ENCODE assay signal across 27 cellular contexts in the genomic region with DNA sequence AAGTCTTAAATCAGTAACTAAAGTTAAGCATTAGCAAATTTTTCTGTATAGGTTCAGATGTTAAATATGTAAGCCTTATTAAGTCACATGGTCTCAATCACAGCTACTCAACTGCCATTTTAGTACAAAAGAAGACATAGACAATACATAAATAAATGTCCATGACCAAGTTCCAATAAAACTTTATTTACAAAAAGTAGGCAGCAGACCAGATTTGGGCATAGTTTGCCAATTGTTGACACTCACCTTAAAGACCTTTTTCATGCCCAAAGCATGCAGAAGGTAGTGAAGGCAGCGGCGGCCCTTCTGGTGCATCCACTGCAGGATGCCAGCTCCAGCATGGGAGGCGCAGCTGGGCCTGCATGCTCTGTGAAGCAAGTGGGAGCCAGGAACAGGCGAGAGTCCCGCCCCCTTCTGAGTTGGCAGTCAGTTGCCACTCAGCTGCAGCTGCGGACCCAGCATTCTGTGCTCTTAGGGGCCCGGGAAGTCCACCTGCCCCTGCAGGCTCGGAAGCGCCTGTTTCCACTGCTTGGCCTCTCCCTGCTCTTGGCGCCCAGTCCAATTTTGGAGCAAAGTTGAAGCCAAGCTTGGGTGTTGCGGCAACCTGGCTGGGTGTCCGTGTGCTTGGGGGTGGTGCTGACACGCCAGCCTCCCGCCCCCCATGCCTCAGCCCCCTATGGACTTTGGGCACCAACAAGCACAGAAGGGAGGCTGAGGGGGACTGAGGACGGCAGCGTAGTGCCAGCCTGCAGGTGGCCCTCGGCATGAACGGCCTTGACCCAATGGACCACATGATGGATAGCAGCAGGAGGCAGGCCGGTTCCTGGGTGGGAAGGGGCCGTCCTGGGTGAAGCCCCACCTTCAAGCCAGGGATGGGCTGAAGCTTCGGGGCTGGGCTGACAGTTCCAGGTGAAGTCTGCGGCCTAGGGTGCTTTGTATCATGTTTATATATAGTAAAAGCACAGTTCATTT. TPM values are rescaled to one million over a fixed set of nuclear protein-coding genes. Genes with fewer than 3 reads are reported as not detected.
DNase-seq lines count a peak whose midpoint lies in the region; ATAC-seq and TF ChIP-seq lines count a peak whose summit lies in the region.
"Had no signal": no experiment of that assay in that cellular context is flagged by ENCODE, and none has a peak within 500 bp of the region (broad histone marks: within the 10 kb centered on the region; RNA-seq: fewer than 3 reads in every experiment).

No MANE protein-coding gene starts in this region.

- no peak overlapping the region for H2AK5ac ChIP-seq in IMR-90 (ENCODE audit: low read depth, low read length)

- no peak for ATAC-seq in IMR-90 (ENCODE audit: low read depth)
- ATAC-seq: A549; activated CD8-positive, alpha-beta T cell treated with anti-CD3 and anti-CD28 coated beads for 36 hours; esophagus mucosa; foreskin keratinocyte; heart right ventricle; left lobe of liver; natural killer cell treated with Interleukin-12 subunit alpha and Interleukin-12 subunit beta and Interleukin-15 and Interleukin-18, amount 100 ng/mL, for 72 hours had no signal

- no peak overlapping the region for H3K23ac ChIP-seq in IMR-90 (ENCODE audit: low read depth, low read length)

- TF ChIP-seq EP300 in sigmoid colon (IDR thresholded peaks at IDR 0.05) = no peak

- no peak overlapping the region for H2AFZ ChIP-seq in IMR-90 (replicated peaks; ENCODE audit: low read length, poor library complexity)

- H3K9me1 ChIP-seq in IMR-90 (ENCODE audit: insufficient read depth, low read length) = no peaks in the 10 kb centered on the region

- H3K9ac ChIP-seq in IMR-90 (ENCODE audit: low read depth, low read length) = no peak overlapping the region

- no peak overlapping the region for H3K4me3 ChIP-seq in IMR-90 (ENCODE audit: insufficient read depth, low read depth, low read length)
- no peak overlapping the region for H3K4me3 ChIP-seq in sigmoid colon
- H3K4me3 ChIP-seq: A549, adrenal gland, heart right ventricle, upper lobe of left lung had no signal

- no peaks in the 10 kb centered on the region for H3K27me3 ChIP-seq in IMR-90 (ENCODE audit: control insufficient read depth, insufficient read depth, low read length)
- H3K27me3 ChIP-seq in sigmoid colon = no peaks in the 10 kb centered on the region
- H3K27me3 ChIP-seq: adrenal gland, foreskin keratinocyte, heart right ventricle, upper lobe of left lung had no signal

- no peak overlapping the region for H2BK15ac ChIP-seq in IMR-90 (ENCODE audit: low read depth, low read length)

- no peak overlapping the region for H4K5ac ChIP-seq in IMR-90 (ENCODE audit: low read depth, low read length)

- CTCF ChIA-PET in IMR-90 (lab: Yijun Ruan, JAX) = no interaction called here

- no peak for TF ChIP-seq POLR2A in IMR-90 (IDR thresholded peaks at IDR 0.05; ENCODE audit: low read depth, low read length)
- no peak for TF ChIP-seq POLR2A in sigmoid colon (IDR thresholded peaks at IDR 0.05)

- H4K8ac ChIP-seq in IMR-90 (ENCODE audit: low read depth in 2 of 2, low read length in 2 of 2) = no peak overlapping the region

- no peak overlapping the region for H3K18ac ChIP-seq in IMR-90 (ENCODE audit: low read depth, low read length)

- no peaks in the 10 kb centered on the region for H3K36me3 ChIP-seq in IMR-90 (ENCODE audit: control insufficient read depth, insufficient read depth, low read length)
- no peaks in the 10 kb centered on the region for H3K36me3 ChIP-seq in sigmoid colon
- H3K36me3 ChIP-seq: adrenal gland, heart right ventricle, upper lobe of left lung had no signal

- no peak overlapping the region for H2BK20ac ChIP-seq in IMR-90 (ENCODE audit: low read depth, low read length)

- no peak overlapping the region for H3K14ac ChIP-seq in IMR-90 (replicated peaks; ENCODE audit: low read depth, low read length)

- intact Hi-C loops in IMR-90 (cut with micrococcal nuclease) (no loop called here), sigmoid colon (cut with DNase I) (no loop called here)

- no peak overlapping the region for H3K4ac ChIP-seq in IMR-90 (ENCODE audit: low read depth, low read length)

- 82% methylated on average over 9 of the region's 22 CpGs; no CpG with 5 or more reads in 1 of the 2 experiments for WGBS in IMR-90 (ENCODE audit: extremely low coverage in 2 of 2, insufficient read length in 1 of 2), 2 experiments
- 89 to 94% methylated on average over 22 of the region's 22 CpGs for WGBS in sigmoid colon, 2 donors

- H3K56ac ChIP-seq in IMR-90 (ENCODE audit: extremely low read depth, insufficient read depth, low read length) = no peak overlapping the region

- POLR2A ChIA-PET in IMR-90 (lab: Charles Lee; ENCODE audit: unreplicated experiment) = no interaction called here

- no peak overlapping the region for H2BK5ac ChIP-seq in IMR-90 (ENCODE audit: low read depth, low read length, poor library complexity, severe bottlenecking)

- no peak for TF ChIP-seq RAD21 in IMR-90 (IDR thresholded peaks at IDR 0.05; ENCODE audit: low read length)

- no peaks in the 10 kb centered on the region for H3K4me1 ChIP-seq in IMR-90 (ENCODE audit: control insufficient read depth, insufficient read depth, low read length)
- no peaks in the 10 kb centered on the region for H3K4me1 ChIP-seq in sigmoid colon
- H3K4me1 ChIP-seq: A549, adrenal gland, foreskin keratinocyte, upper lobe of left lung had no signal

- H3K9me3 ChIP-seq in IMR-90 (ENCODE audit: control insufficient read depth, insufficient read depth, low read length) (peaks cover 5% of the 10 kb centered on the region; the same call in 1 of the 2 replicates), sigmoid colon (no peaks in the 10 kb centered on the region)
- H3K9me3 ChIP-seq: A549, adrenal gland, upper lobe of left lung had no signal

- dilution Hi-C loops in IMR-90 (cut with HindIII; ENCODE audit: low sequenced_read_pairs, unreplicated experiment) = no loop called here

- no peak overlapping the region for H3K4me2 ChIP-seq in IMR-90 (ENCODE audit: low read depth, low read length)
- H3K4me2 ChIP-seq: A549 had no signal

- DNase-seq in NCI-H2029 (lab: John Stamatoyannopoulos, UW) (peak; percentile 3), NCI-H2029 treated with DMSO at 0.1 percent for 48 hours (lab: John Stamatoyannopoulos, UW) (no peak), IMR-90 (no peak), iPS-NIHi7 (ENCODE audit: extremely low spot score) (peak; percentile 16), sigmoid colon (peak; percentile 50), SHP77 (lab: John Stamatoyannopoulos, UW) (no peak), ecto neural progenitor cell (ENCODE audit: low spot score) (no peak)
- no peak for DNase-seq in activated CD4-positive, alpha-beta T cell treated with anti-CD3 and anti-CD28 coated beads, Interleukin-2, amount 50 U/mL, for 1 hour
- DNase-seq: activated CD4-positive, CD25-positive, alpha-beta regulatory T cell; activated CD8-positive, alpha-beta T cell treated with anti-CD3 and anti-CD28 coated beads for 36 hours; activated effector memory CD4-positive, alpha-beta T cell treated with Interleukin-2 at 50 U/mL for 16 hours; activated T-cell treated with anti-CD3 and anti-CD28 coated beads for 4 hours; adrenal gland; DMS79; effector memory CD4-positive, alpha-beta T cell; foreskin keratinocyte; HCEC 1CT; heart right ventricle; NCI-H187; SW 1271; T1000 had no signal

- BruUV-seq in IMR-90 (replicated peaks; lab: Mats Ljungman, UMichigan) = no TSS peak

- no peak overlapping the region for H4K91ac ChIP-seq in IMR-90 (ENCODE audit: insufficient read depth, low read depth, low read length)

- no peaks in the 10 kb centered on the region for H3K79me1 ChIP-seq in IMR-90 (ENCODE audit: low read depth in 1 of 2, low read length in 2 of 2)

- H4K20me1 ChIP-seq in IMR-90 (ENCODE audit: insufficient read depth, low read length) = no peaks in the 10 kb centered on the region

- H3K27ac ChIP-seq in IMR-90 (ENCODE audit: insufficient read depth, low read length) (no peak overlapping the region), sigmoid colon (no peak overlapping the region)
- H3K27ac ChIP-seq: A549, adrenal gland, foreskin keratinocyte, heart right ventricle, upper lobe of left lung had no signal

- peak overlapping the region; percentile 28 for H2AK9ac ChIP-seq in IMR-90 (replicated peaks; ENCODE audit: low read depth, low read length, poor library complexity)

- in situ Hi-C loops in IMR-90 (cut with MboI; ENCODE audit: low sequenced_read_pairs) = no loop called here

- no peak for TF ChIP-seq CTCF in IMR-90 (conservative IDR thresholded peaks at IDR 0.05; ENCODE audit: low read depth, low read length)
- no peak for TF ChIP-seq CTCF in sigmoid colon (IDR thresholded peaks at IDR 0.05)

- H2BK120ac ChIP-seq in IMR-90 (ENCODE audit: low read depth, low read length) = no peak overlapping the region

TF ChIP-seq in IMR-90, 13 proteins besides CTCF, POLR2A, EP300 and RAD21:
- TF ChIP-seq RCOR1 (IDR thresholded peaks at IDR 0.05; ENCODE audit: insufficient replicate concordance, low read length) (no peak), CEBPB (IDR thresholded peaks at IDR 0.05; ENCODE audit: low read depth, low read length) (no peak), CHD1 (IDR thresholded peaks at IDR 0.05; ENCODE audit: low read depth, low read length) (no peak)
- TF ChIP-seq, protein P1, sequence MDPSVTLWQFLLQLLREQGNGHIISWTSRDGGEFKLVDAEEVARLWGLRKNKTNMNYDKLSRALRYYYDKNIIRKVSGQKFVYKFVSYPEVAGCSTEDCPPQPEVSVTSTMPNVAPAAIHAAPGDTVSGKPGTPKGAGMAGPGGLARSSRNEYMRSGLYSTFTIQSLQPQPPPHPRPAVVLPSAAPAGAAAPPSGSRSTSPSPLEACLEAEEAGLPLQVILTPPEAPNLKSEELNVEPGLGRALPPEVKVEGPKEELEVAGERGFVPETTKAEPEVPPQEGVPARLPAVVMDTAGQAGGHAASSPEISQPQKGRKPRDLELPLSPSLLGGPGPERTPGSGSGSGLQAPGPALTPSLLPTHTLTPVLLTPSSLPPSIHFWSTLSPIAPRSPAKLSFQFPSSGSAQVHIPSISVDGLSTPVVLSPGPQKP (IDR thresholded peaks at IDR 0.05; ENCODE audit: borderline replicate concordance, low read depth, low read length) = no peak
TF ChIP-seq in IMR-90: peak in this region for 0.

RNA-seq across cellular contexts. Expression of a gene that starts 42.4 kb away (rescaled TPM):
- total RNA-seq in IMR-90 (2012; rRNA removed) = 0.72 and 1.1 TPM in 2 replicates
- polyA plus RNA-seq in IMR-90 (2012; rRNA removed) = 0.22 and 0.26 TPM in 2 replicates
- polyA plus RNA-seq in IMR-90 (2012; cell fraction: cytosol; rRNA removed) = 0.04 and 0.05 TPM in 2 replicates
- polyA plus RNA-seq in IMR-90 (2012; cell fraction: nucleus; rRNA removed; ENCODE audit: low replicate concordance) = 0.02 and 0.18 TPM in 2 replicates
- 1 to 10 TPM in 3 of 4 donors, under 1 TPM in 1; 0.82 to 1.8 (median 1.6) TPM for total RNA-seq in sigmoid colon
- polyA plus RNA-seq in sigmoid colon = under 1 TPM in 1 of 3 donors, not detected in 2; 0.20 TPM
- total RNA-seq: activated CD8-positive, alpha-beta T cell treated with anti-CD3 and anti-CD28 coated beads for 36 hours; CD8-positive, alpha-beta memory T cell; natural killer cell treated with Interleukin-12 subunit alpha and Interleukin-12 subunit beta and Interleukin-15 and Interleukin-18, amount 100 ng/mL, for 72 hours had no signal
- polyA plus RNA-seq: CD8-positive, alpha-beta memory T cell had no signal

Comparison
In these comparisons a context has a peak if more than half of its experiments do, and no peak if none do; other contexts are left out.
1. DNase-seq: peak in NCI-H2029 (single experiment), iPS-NIHi7 (single experiment) and sigmoid colon (single experiment); none in NCI-H2029 treated with DMSO at 0.1 percent for 48 hours (single experiment), IMR-90 (single experiment), SHP77 (0 of 2), ecto neural progenitor cell (single experiment) and activated CD4-positive, alpha-beta T cell treated with anti-CD3 and anti-CD28 coated beads, Interleukin-2, amount 50 U/mL, for 1 hour (single experiment).